ENCODE assay signal across 34 cellular contexts in genomic region chr19:27867981-27868380, GRCh38.
"Had no signal": no experiment of that assay in that cellular context is flagged by ENCODE, and none has a peak within 500 bp of the region (broad histone marks: within the 10 kb centered on the region; RNA-seq: fewer than 3 reads in every experiment).

No MANE protein-coding gene starts in this region.

- H3K27me3 ChIP-seq: ascending aorta, breast epithelium, cardiac muscle cell, esophagus squamous epithelium, gastroesophageal sphincter had no signal

- H3K4me1 ChIP-seq: ascending aorta, breast epithelium, esophagus squamous epithelium, gastroesophageal sphincter had no signal

- H3K36me3 ChIP-seq: ascending aorta, breast epithelium, cardiac muscle cell, esophagus squamous epithelium, gastroesophageal sphincter had no signal

- DNase-seq: activated CD4-positive, alpha-beta memory T cell treated with anti-CD3 and anti-CD28 coated beads for 36 hours; activated CD4-positive, alpha-beta T cell treated with anti-CD3 and anti-CD28 coated beads for 36 hours; activated CD4-positive, alpha-beta T cell treated with anti-CD3 and anti-CD28 coated beads, Interleukin-2, amount 10 ng/mL, durations not matched to agents 24 days and 14 days; activated CD4-positive, CD25-positive, alpha-beta regulatory T cell; activated CD4-positive, CD25-positive, alpha-beta regulatory T cell treated with anti-CD3 and anti-CD28 coated beads, Interleukin-2, amount 50 U/mL, for 72 hours; activated CD8-positive, alpha-beta memory T cell treated with anti-CD3 and anti-CD28 coated beads, Interleukin-2, amount 10 ng/mL, durations not matched to agents 7 days and 5 days; activated CD8-positive, alpha-beta memory T cell treated with anti-CD3 and anti-CD28 coated beads, Interleukin-2, amount 50 U/mL, for 4 hours; activated CD8-positive, alpha-beta T cell treated with anti-CD3 and anti-CD28 coated beads, Interleukin-2, amount 10 ng/mL, durations not matched to agents 7 days and 5 days; activated effector memory CD4-positive, alpha-beta T cell treated with anti-CD3 and anti-CD28 coated beads, Interleukin-2, amount 50 U/mL, for 16 hours; activated naive CD4-positive, alpha-beta T cell treated with anti-CD3 and anti-CD28 coated beads, Interleukin-2, amount 10 ng/mL, durations not matched to agents 7 days and 5 days; activated naive CD8-positive, alpha-beta T cell treated with anti-CD3 and anti-CD28 coated beads, Interleukin-2, amount 10 ng/mL, durations not matched to agents 7 days and 5 days; activated T-cell treated with anti-CD3 and anti-CD28 coated beads, Interleukin-2, amount 50 U/mL, for 1 hour; activated T-cell treated with anti-CD3 and anti-CD28 coated beads, Interleukin-2, amount 50 U/mL, for 48 hours; central memory CD4-positive, alpha-beta T cell; cerebellar nuclear complex; cortex of kidney; dermis blood vessel endothelial cell; effector CD4-positive, alpha-beta T cell; effector memory CD8-positive, alpha-beta T cell; erythroblast; esophagus squamous epithelium; foreskin melanocyte; T-helper 1 cell; T-helper 17 cell; T1000 had no signal

- H3K4me3 ChIP-seq: ascending aorta, breast epithelium, cardiac muscle cell, esophagus squamous epithelium, gastroesophageal sphincter had no signal

- H3K27me3 Mint-ChIP-seq: activated CD4-positive, alpha-beta memory T cell treated with anti-CD3 and anti-CD28 coated beads for 36 hours; activated CD4-positive, alpha-beta T cell treated with anti-CD3 and anti-CD28 coated beads for 36 hours; activated CD4-positive, alpha-beta T cell treated with anti-CD3 and anti-CD28 coated beads, Interleukin-2, amount 10 ng/mL, durations not matched to agents 24 days and 14 days; activated CD8-positive, alpha-beta memory T cell treated with anti-CD3 and anti-CD28 coated beads, Interleukin-2, amount 10 ng/mL, durations not matched to agents 7 days and 5 days; activated naive CD4-positive, alpha-beta T cell treated with anti-CD3 and anti-CD28 coated beads, Interleukin-2, amount 10 ng/mL, durations not matched to agents 7 days and 5 days; activated naive CD8-positive, alpha-beta T cell treated with anti-CD3 and anti-CD28 coated beads, Interleukin-2, amount 10 ng/mL, durations not matched to agents 7 days and 5 days; effector memory CD8-positive, alpha-beta T cell; T-helper 17 cell had no signal

- H3K9me3 ChIP-seq: ascending aorta, breast epithelium had no signal

- H3K36me3 Mint-ChIP-seq: activated CD4-positive, alpha-beta memory T cell treated with anti-CD3 and anti-CD28 coated beads for 36 hours; activated CD8-positive, alpha-beta memory T cell treated with anti-CD3 and anti-CD28 coated beads, Interleukin-2, amount 10 ng/mL, durations not matched to agents 7 days and 5 days; activated naive CD4-positive, alpha-beta T cell treated with anti-CD3 and anti-CD28 coated beads, Interleukin-2, amount 10 ng/mL, durations not matched to agents 7 days and 5 days; activated naive CD8-positive, alpha-beta T cell treated with anti-CD3 and anti-CD28 coated beads, Interleukin-2, amount 10 ng/mL, durations not matched to agents 7 days and 5 days; brain had no signal

- ATAC-seq: activated CD4-positive, alpha-beta T cell treated with anti-CD3 and anti-CD28 coated beads for 36 hours; activated CD8-positive, alpha-beta memory T cell treated with anti-CD3 and anti-CD28 coated beads, Interleukin-2, amount 10 ng/mL, durations not matched to agents 7 days and 5 days; activated CD8-positive, alpha-beta T cell treated with anti-CD3 and anti-CD28 coated beads, Interleukin-2, amount 10 ng/mL, durations not matched to agents 7 days and 5 days; activated naive CD4-positive, alpha-beta T cell treated with anti-CD3 and anti-CD28 coated beads, Interleukin-2, amount 50 U/mL, for 72 hours; effector memory CD8-positive, alpha-beta T cell; gastroesophageal sphincter; T-helper 17 cell had no signal

- H3K27ac Mint-ChIP-seq: activated CD4-positive, alpha-beta memory T cell treated with anti-CD3 and anti-CD28 coated beads for 36 hours; activated CD4-positive, alpha-beta T cell treated with anti-CD3 and anti-CD28 coated beads for 36 hours; activated CD4-positive, alpha-beta T cell treated with anti-CD3 and anti-CD28 coated beads, Interleukin-2, amount 10 ng/mL, durations not matched to agents 24 days and 14 days; activated CD8-positive, alpha-beta memory T cell treated with anti-CD3 and anti-CD28 coated beads, Interleukin-2, amount 10 ng/mL, durations not matched to agents 7 days and 5 days; activated CD8-positive, alpha-beta T cell treated with anti-CD3 and anti-CD28 coated beads, Interleukin-2, amount 10 ng/mL, durations not matched to agents 7 days and 5 days; activated naive CD4-positive, alpha-beta T cell treated with anti-CD3 and anti-CD28 coated beads, Interleukin-2, amount 10 ng/mL, durations not matched to agents 7 days and 5 days; activated naive CD4-positive, alpha-beta T cell treated with anti-CD3 and anti-CD28 coated beads, Interleukin-2, amount 50 U/mL, for 72 hours; activated naive CD8-positive, alpha-beta T cell treated with anti-CD3 and anti-CD28 coated beads, Interleukin-2, amount 10 ng/mL, durations not matched to agents 7 days and 5 days; activated T-helper 1 cell treated with anti-CD3 and anti-CD28 coated beads, Interleukin-12 subunit alpha, Interleukin-12 subunit beta, Interleukin-2, Interleukin-4 antibody, amounts not matched to agents 30 ng/mL and 10 ng/mL and 1 ng/mL, durations not matched to agents 14 hours and 24 hours and 36 hours; activated T-helper 2 cell treated with anti-CD3 and anti-CD28 coated beads, Interferon-gamma antibody, Interleukin-2, Interleukin-4, amounts not matched to agents 10 μg/mL and 5 μg/mL and 100 μg/mL, durations not matched to agents 14 hours and 24 hours and 36 hours; brain; effector memory CD8-positive, alpha-beta T cell; T-helper 17 cell; T-helper 2 cell treated with Interferon-gamma antibody and Interleukin-4, amounts not matched to agents 5 μg/mL and 100 μg/mL, for 36 hours had no signal

- H3K4me3 Mint-ChIP-seq: activated CD4-positive, alpha-beta memory T cell treated with anti-CD3 and anti-CD28 coated beads for 36 hours; activated CD4-positive, alpha-beta T cell treated with anti-CD3 and anti-CD28 coated beads for 36 hours; activated CD4-positive, alpha-beta T cell treated with anti-CD3 and anti-CD28 coated beads, Interleukin-2, amount 10 ng/mL, durations not matched to agents 24 days and 14 days; activated CD8-positive, alpha-beta memory T cell treated with anti-CD3 and anti-CD28 coated beads, Interleukin-2, amount 10 ng/mL, durations not matched to agents 7 days and 5 days; activated CD8-positive, alpha-beta T cell treated with anti-CD3 and anti-CD28 coated beads, Interleukin-2, amount 10 ng/mL, durations not matched to agents 7 days and 5 days; activated naive CD4-positive, alpha-beta T cell treated with anti-CD3 and anti-CD28 coated beads, Interleukin-2, amount 10 ng/mL, durations not matched to agents 7 days and 5 days; activated naive CD8-positive, alpha-beta T cell treated with anti-CD3 and anti-CD28 coated beads, Interleukin-2, amount 10 ng/mL, durations not matched to agents 7 days and 5 days; activated T-helper 1 cell treated with anti-CD3 and anti-CD28 coated beads, Interleukin-12 subunit alpha, Interleukin-12 subunit beta, Interleukin-2, Interleukin-4 antibody, amounts not matched to agents 30 ng/mL and 10 ng/mL and 1 ng/mL, durations not matched to agents 14 hours and 24 hours and 36 hours; brain; effector memory CD8-positive, alpha-beta T cell; T-helper 17 cell; T-helper 2 cell treated with Interferon-gamma antibody and Interleukin-4, amounts not matched to agents 5 μg/mL and 100 μg/mL, for 36 hours had no signal

- H3K27ac ChIP-seq: ascending aorta, breast epithelium, cardiac muscle cell, esophagus squamous epithelium, gastroesophageal sphincter had no signal

- H3K4me1 Mint-ChIP-seq: activated CD4-positive, alpha-beta T cell treated with anti-CD3 and anti-CD28 coated beads for 36 hours; activated CD4-positive, alpha-beta T cell treated with anti-CD3 and anti-CD28 coated beads, Interleukin-2, amount 10 ng/mL, durations not matched to agents 24 days and 14 days; activated CD8-positive, alpha-beta memory T cell treated with anti-CD3 and anti-CD28 coated beads, Interleukin-2, amount 10 ng/mL, durations not matched to agents 7 days and 5 days; activated naive CD4-positive, alpha-beta T cell treated with anti-CD3 and anti-CD28 coated beads, Interleukin-2, amount 10 ng/mL, durations not matched to agents 7 days and 5 days; activated naive CD8-positive, alpha-beta T cell treated with anti-CD3 and anti-CD28 coated beads, Interleukin-2, amount 10 ng/mL, durations not matched to agents 7 days and 5 days; brain; T-helper 17 cell had no signal
